Comparison of ENCODE assay signal across 21 cellular contexts in the genomic region with DNA sequence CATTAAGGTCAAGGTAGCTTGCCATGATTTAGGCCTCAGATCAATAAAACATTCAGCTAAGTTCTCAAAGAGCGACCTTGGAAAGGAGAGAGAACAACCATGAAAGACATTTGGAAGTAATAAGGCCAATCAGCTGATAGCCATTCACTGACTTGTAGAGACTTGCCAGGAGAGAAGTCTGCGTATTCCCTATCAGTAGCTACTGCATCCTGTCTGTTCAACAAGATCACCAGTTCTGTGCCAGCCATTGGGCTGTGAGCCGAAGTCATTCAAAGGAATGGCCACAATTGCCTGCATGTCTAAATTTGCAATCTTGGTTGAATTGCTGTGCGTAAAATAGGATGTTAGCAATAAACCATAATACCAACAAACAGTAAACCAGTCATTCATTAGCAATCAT.
DNase-seq lines count a peak whose midpoint lies in the region; ATAC-seq and TF ChIP-seq lines count a peak whose summit lies in the region.
"Had no signal": no experiment of that assay in that cellular context is flagged by ENCODE, and none has a peak within 500 bp of the region (broad histone marks: within the 10 kb centered on the region; RNA-seq: fewer than 3 reads in every experiment).

No MANE protein-coding gene starts in this region.

- peak in 5 of 8 donors; percentile 34 to 70 (median 59) for ATAC-seq in heart right ventricle
- ATAC-seq in Right ventricle myocardium superior (ENCODE audit: poor library complexity) = no peak
- ATAC-seq in natural killer cell = no peak

- no peaks in the 10 kb centered on the region for H4K20me1 ChIP-seq in SK-N-SH (ENCODE audit: insufficient read depth)

- H3K9me2 ChIP-seq in SK-N-SH = no peaks in the 10 kb centered on the region

- H3K4me3 ChIP-seq in heart right ventricle (no peak overlapping the region), SK-N-SH (ENCODE audit: low read depth in 2 of 2, low read length in 1 of 2) (no peak overlapping the region), fibroblast of pulmonary artery (replicated peaks; ENCODE audit: low read depth, low read length) (no peak overlapping the region)
- H3K4me3 ChIP-seq: cardiac muscle cell, suprapubic skin had no signal

- H3K9me3 Mint-ChIP-seq in natural killer cell = peaks cover 10 to 21% of the 10 kb centered on the region in 2 donors
- H3K9me3 Mint-ChIP-seq: HFFc6 had no signal

- TF ChIP-seq CTCF in heart right ventricle (IDR thresholded peaks at IDR 0.05) (no peak), SK-N-SH (IDR thresholded peaks at IDR 0.05) (no peak), fibroblast of pulmonary artery (IDR thresholded peaks at IDR 0.05; ENCODE audit: low read length, missing control alignments) (no peak), natural killer cell (IDR thresholded peaks at IDR 0.05) (no peak)

- H3K27me3 ChIP-seq in heart right ventricle = no peaks in the 10 kb centered on the region
- no peaks in the 10 kb centered on the region for H3K27me3 ChIP-seq in SK-N-SH (ENCODE audit: insufficient read depth)
- H3K27me3 ChIP-seq: cardiac muscle cell, suprapubic skin had no signal

- H3K4me3 Mint-ChIP-seq in natural killer cell = no peak overlapping the region
- H3K4me3 Mint-ChIP-seq: CD14-positive monocyte, HFFc6 had no signal

- no peak for TF ChIP-seq RAD21 in SK-N-SH (IDR thresholded peaks at IDR 0.05; ENCODE audit: low read length)

- no peak overlapping the region for H3K4me2 ChIP-seq in SK-N-SH

- TF ChIP-seq EP300 in SK-N-SH (IDR thresholded peaks at IDR 0.05; ENCODE audit: borderline replicate concordance in 1 of 2, low read depth in 1 of 2, low read length in 1 of 2) = peak in 1 of 2 experiments; percentile 43; a peak in 1 of 4 replicates

- peaks cover 9% of the 10 kb centered on the region for H3F3A ChIP-seq in SK-N-SH (replicated peaks; ENCODE audit: insufficient read depth)

- no peaks in the 10 kb centered on the region for H3K36me3 Mint-ChIP-seq in natural killer cell
- H3K36me3 Mint-ChIP-seq: CD14-positive monocyte had no signal

- peaks cover 11% of the 10 kb centered on the region for H3K79me2 ChIP-seq in SK-N-SH (ENCODE audit: insufficient read depth)

- CTCF ChIA-PET in SK-N-SH (lab: Yijun Ruan, JAX) = no interaction called here

- no peaks in the 10 kb centered on the region for H3K4me1 Mint-ChIP-seq in natural killer cell
- H3K4me1 Mint-ChIP-seq: CD14-positive monocyte had no signal

- H3K27ac ChIP-seq in heart right ventricle = peak overlapping the region in 5 of 10 donors; percentile 19 to 53 (median 23)
- H3K27ac ChIP-seq in SK-N-SH (ENCODE audit: low read depth in 2 of 2, low read length in 1 of 2) = peak overlapping the region in 1 of 2 experiments; percentile 85; a peak in 2 of 4 replicates
- H3K27ac ChIP-seq in substantia nigra (ENCODE audit: low read depth, low read length, poor library complexity, severe bottlenecking) = no peak overlapping the region
- H3K27ac ChIP-seq: cardiac muscle cell, suprapubic skin had no signal

- H3K9me3 ChIP-seq in heart right ventricle (peaks cover 0 to 11% (median 7%) of the 10 kb centered on the region in 11 donors), SK-N-SH (peaks cover 5% of the 10 kb centered on the region; the same call in 1 of the 2 replicates)

- H3K27me3 Mint-ChIP-seq in natural killer cell (ENCODE audit: low read depth in 2 of 2) = no peaks in the 10 kb centered on the region

- H3K27ac Mint-ChIP-seq in natural killer cell = no peak overlapping the region
- H3K27ac Mint-ChIP-seq: CD14-positive monocyte, HFFc6 had no signal

- 26 to 35% methylated on average over 4 of the region's 4 CpGs for WGBS in heart right ventricle, 2 donors
- 74% methylated on average over 4 of the region's 4 CpGs for WGBS in SK-N-SH (ENCODE audit: low lambda C conversion rate)

- no peak overlapping the region for H2AFZ ChIP-seq in SK-N-SH (ENCODE audit: low read depth)

- no peak for DNase-seq in heart right ventricle
- no peak for DNase-seq in Right ventricle myocardium superior
- DNase-seq in SK-N-SH = peak; percentile 24
- DNase-seq in fibroblast of pulmonary artery (ENCODE audit: low read depth) = peak; percentile 20
- DNase-seq in pulmonary artery endothelial cell (ENCODE audit: low read depth, low spot score) = peak; percentile 59
- DNase-seq in COR-L47 (lab: John Stamatoyannopoulos, UW) = no peak
- no peak for DNase-seq in natural killer cell
- no peak for DNase-seq in substantia nigra (lab: John Stamatoyannopoulos, UW)
- DNase-seq: activated CD4-positive, alpha-beta T cell treated with anti-CD3 and anti-CD28 coated beads for 48 hours; activated gamma-delta T cell; DMS153; effector CD4-positive, alpha-beta T cell; HFFc6; hippocampal formation; kidney; midbrain; NCI-H187; stimulated activated CD4-positive, alpha-beta T cell treated with anti-CD3 and anti-CD28 coated beads, Interleukin-12 subunit alpha, Interleukin-12 subunit beta, amount 100 ng/mL, for 4 hours had no signal

- H3K36me3 ChIP-seq in heart right ventricle = no peaks in the 10 kb centered on the region
- H3K36me3 ChIP-seq in SK-N-SH (replicated peaks in 1 of 2; ENCODE audit: control insufficient read depth in 1 of 2, insufficient read depth in 2 of 2, low read length in 1 of 2) = no peaks in the 10 kb centered on the region
- H3K36me3 ChIP-seq: cardiac muscle cell, suprapubic skin had no signal

- intact Hi-C loops in heart right ventricle (cut with DNase I) = no loop called here
- intact Hi-C loops in Right ventricle myocardium superior (cut with DNase I) = no loop called here
- intact Hi-C loops in natural killer cell (cut with micrococcal nuclease) = no loop called here

- peaks cover 0 to 60% (median 46%) of the 10 kb centered on the region in 9 donors for H3K4me1 ChIP-seq in heart right ventricle
- H3K4me1 ChIP-seq in SK-N-SH (ENCODE audit: control insufficient read depth in 1 of 2, insufficient read depth in 2 of 2, low read depth in 1 of 2, low read length in 1 of 2) = peaks cover 0 to 15% of the 10 kb centered on the region in 2 experiments; a peak in 2 of 4 replicates
- H3K4me1 ChIP-seq: suprapubic skin had no signal

- H3K9ac ChIP-seq in SK-N-SH = no peak overlapping the region

- POLR2A ChIA-PET in SK-N-SH (lab: Yijun Ruan, JAX) = no interaction called here

TF ChIP-seq in SK-N-SH, 30 proteins besides CTCF, POLR2A, EP300 and RAD21:
- TF ChIP-seq MXI1 (IDR thresholded peaks at IDR 0.05; ENCODE audit: low read depth, low read length) (no peak), TCF12 (IDR thresholded peaks at IDR 0.05) (no peak), RCOR1 (IDR thresholded peaks at IDR 0.05; ENCODE audit: low read length) (peak; percentile 47), CHD2 (IDR thresholded peaks at IDR 0.05; ENCODE audit: low read length, partially characterized antibody) (peak; percentile 34)
- TF ChIP-seq, protein P1, sequence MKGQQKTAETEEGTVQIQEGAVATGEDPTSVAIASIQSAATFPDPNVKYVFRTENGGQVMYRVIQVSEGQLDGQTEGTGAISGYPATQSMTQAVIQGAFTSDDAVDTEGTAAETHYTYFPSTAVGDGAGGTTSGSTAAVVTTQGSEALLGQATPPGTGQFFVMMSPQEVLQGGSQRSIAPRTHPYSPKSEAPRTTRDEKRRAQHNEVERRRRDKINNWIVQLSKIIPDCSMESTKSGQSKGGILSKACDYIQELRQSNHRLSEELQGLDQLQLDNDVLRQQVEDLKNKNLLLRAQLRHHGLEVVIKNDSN (IDR thresholded peaks at IDR 0.05; ENCODE audit: borderline replicate concordance, low read depth) = no peak

Comparison
In these comparisons a context has a peak if more than half of its experiments do, and no peak if none do; other contexts are left out.
1. ATAC-seq: peak in heart right ventricle (5 of 8); none in Right ventricle myocardium superior (single experiment) and natural killer cell (0 of 3).
2. DNase-seq: peak in SK-N-SH (single experiment), fibroblast of pulmonary artery (single experiment) and pulmonary artery endothelial cell (single experiment); none in heart right ventricle (0 of 2), Right ventricle myocardium superior (single experiment), COR-L47 (single experiment), natural killer cell (single experiment) and substantia nigra (0 of 49).